ENCODE assay signal across 7 cellular contexts in genomic region chr11:65662247-65662801, GRCh38.
A peak's percentile ranks its signal among the peaks of the same experiment; 100 is the strongest.
DNase-seq lines count a peak whose midpoint lies in the region; ATAC-seq and TF ChIP-seq lines count a peak whose summit lies in the region.

No MANE protein-coding gene starts in this region.

- peaks cover 26 to 33% of the 10 kb centered on the region in 2 donors for H3K4me1 Mint-ChIP-seq in effector memory CD8-positive, alpha-beta T cell (ENCODE audit: low read depth in 2 of 2)

- H3K4me3 ChIP-seq in MM.1S (ENCODE audit: low read length) (peak overlapping the region; percentile 100), neuron (ENCODE audit: low read length) (peak overlapping the region; percentile 98)

- no peaks in the 10 kb centered on the region for H3K9me3 Mint-ChIP-seq in effector memory CD8-positive, alpha-beta T cell

- peak overlapping the region; percentile 99 for H3K4me2 ChIP-seq in MM.1S (ENCODE audit: low read depth, low read length)

- peak overlapping the region; percentile 84 to 85 for H3K27ac Mint-ChIP-seq in effector memory CD8-positive, alpha-beta T cell

- H3K36me3 Mint-ChIP-seq in effector memory CD8-positive, alpha-beta T cell (ENCODE audit: insufficient read depth): peaks cover 62% of the 10 kb centered on the region

- peak overlapping the region; percentile 78 to 79 for H3K4me3 Mint-ChIP-seq in effector memory CD8-positive, alpha-beta T cell

- DNase-seq in MM.1S (no peak), dedifferentiated amniotic fluid mesenchymal stem cell (ENCODE audit: extremely low spot score) (no peak), NCI-H128 (lab: John Stamatoyannopoulos, UW; ENCODE audit: unreplicated experiment) (no peak), NCI-H2196 treated with DMSO at 0.1 percent for 48 hours (lab: John Stamatoyannopoulos, UW; ENCODE audit: unreplicated experiment) (no peak)
- DNase-seq in effector memory CD8-positive, alpha-beta T cell: peak in 1 of 3 experiments; percentile 6

- peak; percentile 12 for ATAC-seq in GM19455 (IDR thresholded peaks at IDR 0.05; ENCODE audit: unreplicated experiment)
- ATAC-seq in effector memory CD8-positive, alpha-beta T cell (replicated peaks): no peak

- H2AFZ ChIP-seq in MM.1S (ENCODE audit: low read length) (no peak overlapping the region), neuron (ENCODE audit: low read depth, low read length) (peak overlapping the region; percentile 15)

- H3K27me3 ChIP-seq in MM.1S (replicated peaks; ENCODE audit: insufficient read depth, low read length) (no peaks in the 10 kb centered on the region), neuron (ENCODE audit: insufficient read depth, low read length) (no peaks in the 10 kb centered on the region)

- peak overlapping the region; percentile 18; the same call in 1 of the 2 replicates for H3K27ac ChIP-seq in MM.1S (ENCODE audit: low read length)

- H3K9me2 ChIP-seq in MM.1S (replicated peaks; ENCODE audit: insufficient read depth, low read length): no peaks in the 10 kb centered on the region

- H3K36me3 ChIP-seq in MM.1S (replicated peaks; ENCODE audit: insufficient read depth, low read length): 0 out of 2 replicates have a peak, but pooled peaks cover 5% of the 10 kb centered on the region
- peaks cover 37% of the 10 kb centered on the region for H3K36me3 ChIP-seq in neuron (ENCODE audit: insufficient read depth, low read length)

- peaks cover 45% of the 10 kb centered on the region for H3K79me2 ChIP-seq in MM.1S (ENCODE audit: low read length)

- H4K20me1 ChIP-seq in MM.1S (ENCODE audit: insufficient read depth, low read length): no peaks in the 10 kb centered on the region

- H3K4me1 ChIP-seq in MM.1S (ENCODE audit: low read length) (peaks cover 9% of the 10 kb centered on the region; the same call in 1 of the 2 replicates), neuron (ENCODE audit: insufficient read depth, low read length) (peaks cover 12% of the 10 kb centered on the region)

- H3K27me3 Mint-ChIP-seq in effector memory CD8-positive, alpha-beta T cell: no peaks in the 10 kb centered on the region

- H3F3A ChIP-seq in MM.1S (ENCODE audit: insufficient read depth, low read length): peaks cover 13% of the 10 kb centered on the region

- H3K9ac ChIP-seq in MM.1S (ENCODE audit: low read length): peak overlapping the region; percentile 91

- no peak for TF ChIP-seq CTCF in MM.1S (IDR thresholded peaks at IDR 0.05; ENCODE audit: low read length)

- H3K9me3 ChIP-seq in MM.1S (replicated peaks; ENCODE audit: insufficient read depth, low read length) (no peaks in the 10 kb centered on the region), neuron (ENCODE audit: low read length) (no peaks in the 10 kb centered on the region)
